Comparison of ENCODE assay signal across 11 cellular contexts in genomic region chr9:127557998-127558546, GRCh38. TPM values are rescaled to one million over a fixed set of nuclear protein-coding genes. Genes with fewer than 3 reads are reported as not detected.
A peak's percentile ranks its signal among the peaks of the same experiment; 100 is the strongest.
DNase-seq lines count a peak whose midpoint lies in the region; ATAC-seq, FAIRE-seq and TF ChIP-seq lines count a peak whose summit lies in the region.
"Had no signal": no experiment of that assay in that cellular context is flagged by ENCODE, and none has a peak within 500 bp of the region (broad histone marks: within the 10 kb centered on the region; RNA-seq: fewer than 3 reads in every experiment).

No MANE protein-coding gene starts in this region.

- peak overlapping the region; percentile 26 to 54 for H3K27ac ChIP-seq in liver (ENCODE audit: low read depth in 1 of 2, low read length in 2 of 2)
- no peak overlapping the region for H3K27ac ChIP-seq in HepG2 (ENCODE audit: extremely low read length, insufficient read depth, low read length)

- ATAC-seq in HepG2 (no peak), HG03565 (IDR thresholded peaks at IDR 0.05; ENCODE audit: unreplicated experiment) (no peak)
- ATAC-seq in naive thymus-derived CD8-positive, alpha-beta T cell: no peak

- no peak overlapping the region for H2AFZ ChIP-seq in HepG2 (ENCODE audit: low read length)

- H3K4me3 Mint-ChIP-seq in chondrocyte (ENCODE audit: unreplicated experiment): no peak overlapping the region
- peak overlapping the region; percentile 19 to 84 (median 76) for H3K4me3 Mint-ChIP-seq in naive thymus-derived CD8-positive, alpha-beta T cell

- POLR2A ChIA-PET in HepG2 (lab: Yijun Ruan, JAX): interaction anchor here (0.6 to 2.6 kb wide), 5 partner anchors 10 to 22 kb away, joined by 3 to 7 read pairs (median 6); no protein-coding TSS in a partner anchor
- POLR2A ChIA-PET in naive thymus-derived CD8-positive, alpha-beta T cell (lab: Charles Lee): interaction anchor here (0.6 to 3.7 kb wide), 5 partner anchors 9 to 1347 kb away, joined by 3 to 24 read pairs (median 5); partner anchors contain the start of genes LRSAM1 and RPL12

- no peaks in the 10 kb centered on the region for H3K27me3 Mint-ChIP-seq in chondrocyte (ENCODE audit: low read depth)
- no peaks in the 10 kb centered on the region for H3K27me3 Mint-ChIP-seq in naive thymus-derived CD8-positive, alpha-beta T cell

- peaks cover 4% of the 10 kb centered on the region for H3K36me3 Mint-ChIP-seq in chondrocyte (ENCODE audit: low read depth)
- peaks cover 0 to 2% (median 0%) of the 10 kb centered on the region in 3 donors for H3K36me3 Mint-ChIP-seq in naive thymus-derived CD8-positive, alpha-beta T cell

- no peak for TF ChIP-seq EP300 in HepG2 (IDR thresholded peaks at IDR 0.05; ENCODE audit: low read depth in 2 of 2, low read length in 2 of 2)
- TF ChIP-seq EP300 in HepG2 (CRISPR knock-in tag; IDR thresholded peaks at IDR 0.05; ENCODE audit: borderline replicate concordance): no peak

- 71% methylated on average over 11 of the region's 11 CpGs for WGBS in liver
- WGBS in HepG2 (ENCODE audit: low lambda C conversion rate): 82% methylated on average over 10 of the region's 11 CpGs

- H3K27ac Mint-ChIP-seq in chondrocyte (ENCODE audit: unreplicated experiment): peak overlapping the region; percentile 90
- peak overlapping the region; percentile 77 to 94 (median 86) for H3K27ac Mint-ChIP-seq in naive thymus-derived CD8-positive, alpha-beta T cell

- no peaks in the 10 kb centered on the region for H3K9me3 ChIP-seq in liver (ENCODE audit: control insufficient read depth in 4 of 4, low read length in 3 of 4)
- H3K9me3 ChIP-seq in HepG2 (ENCODE audit: low read length): no peaks in the 10 kb centered on the region

- CTCF ChIA-PET in HepG2 (lab: Yijun Ruan, JAX; ENCODE audit: low intra/inter-chr PET ratio, low total read pairs): no interaction called here

- H3K9ac ChIP-seq in liver (ENCODE audit: low read depth in 1 of 2, low read length in 2 of 2) (no peak overlapping the region), HepG2 (ENCODE audit: insufficient read depth, low read depth, low read length) (no peak overlapping the region)

- intact Hi-C loops in HepG2 (cut with micrococcal nuclease; ENCODE audit: unreplicated experiment): no loop called here
- intact Hi-C loops in posterior vena cava (cut with DNase I): no loop called here

- TF ChIP-seq CTCF in liver (IDR thresholded peaks at IDR 0.05; ENCODE audit: low read depth, low read length, missing input control) (no peak), HepG2 (CRISPR knock-in tag; IDR thresholded peaks at IDR 0.05) (no peak), chondrocyte (IDR thresholded peaks at IDR 0.05) (no peak)

- H3K4me1 Mint-ChIP-seq in chondrocyte (ENCODE audit: low read depth): peaks cover 88% of the 10 kb centered on the region
- peaks cover 50 to 76% (median 70%) of the 10 kb centered on the region in 4 donors for H3K4me1 Mint-ChIP-seq in naive thymus-derived CD8-positive, alpha-beta T cell

- no peaks in the 10 kb centered on the region for H3K27me3 ChIP-seq in liver (ENCODE audit: control insufficient read depth in 4 of 4, insufficient read depth in 4 of 4, low read length in 3 of 4)
- H3K27me3 ChIP-seq in HepG2 (ENCODE audit: control insufficient read depth in 1 of 2, insufficient read depth in 2 of 2, low read length in 2 of 2): no peaks in the 10 kb centered on the region

- no peak overlapping the region for H3K4me2 ChIP-seq in HepG2 (ENCODE audit: low read depth, low read length)

- no TSS peak for BruUV-seq in HepG2 (replicated peaks; lab: Mats Ljungman, UMichigan)

- peaks cover 0 to 10% (median 2%) of the 10 kb centered on the region in 4 donors for H3K4me1 ChIP-seq in liver (ENCODE audit: control insufficient read depth in 4 of 4, insufficient read depth in 4 of 4, low read length in 3 of 4)
- H3K4me1 ChIP-seq in HepG2 (ENCODE audit: insufficient read depth, low read length): peaks cover 47% of the 10 kb centered on the region

- DNase-seq in HepG2 (ENCODE audit: low spot score) (no peak), chondrocyte (ENCODE audit: low spot score) (no peak), NCI-H128 (lab: John Stamatoyannopoulos, UW; ENCODE audit: unreplicated experiment) (no peak), hypothalamus (lab: John Stamatoyannopoulos, UW) (no peak), posterior vena cava (ENCODE audit: low spot score) (no peak)
- DNase-seq in naive thymus-derived CD8-positive, alpha-beta T cell: no peak
- DNase-seq: DMS53, NCI-H146 had no signal

- TF ChIP-seq RAD21 in liver (IDR thresholded peaks at IDR 0.05): no peak
- no peak for TF ChIP-seq RAD21 in HepG2 (CRISPR knock-in tag; IDR thresholded peaks at IDR 0.05)

- no peak for FAIRE-seq in HepG2 (lab: Jason Lieb, UNC)
- FAIRE-seq: TTC549 had no signal

- peaks cover 31% of the 10 kb centered on the region for H4K20me1 ChIP-seq in HepG2 (ENCODE audit: insufficient read depth, low read length)

- in situ Hi-C loops in HepG2 (cut with HindIII; ENCODE audit: extremely low pct_ligation_motif_present, low pct_unique_long_range_greater_than_20kb): no loop called here

- peaks cover 34% of the 10 kb centered on the region for H3K79me2 ChIP-seq in HepG2 (ENCODE audit: insufficient read depth, low read length)

- no peak for TF ChIP-seq POLR2A in HepG2 (IDR thresholded peaks at IDR 0.05; ENCODE audit: insufficient read depth in 1 of 2, low read depth in 2 of 2, low read length in 2 of 2)

- no peak overlapping the region for H3K4me3 ChIP-seq in liver (ENCODE audit: low read depth in 1 of 3, low read length in 3 of 3)
- H3K4me3 ChIP-seq in HepG2 (replicated peaks in 1 of 3; ENCODE audit: insufficient read depth in 1 of 3, low read depth in 2 of 3, low read length in 3 of 3): no peak overlapping the region

- no peaks in the 10 kb centered on the region for H3K9me3 Mint-ChIP-seq in chondrocyte (ENCODE audit: low read depth)
- no peaks in the 10 kb centered on the region for H3K9me3 Mint-ChIP-seq in naive thymus-derived CD8-positive, alpha-beta T cell

- H3K36me3 ChIP-seq in liver (ENCODE audit: control insufficient read depth in 4 of 4, insufficient read depth in 3 of 4, low read depth in 1 of 4, low read length in 3 of 4) (no peaks in the 10 kb centered on the region), HepG2 (replicated peaks in 1 of 2; ENCODE audit: control insufficient read depth in 1 of 2, insufficient read depth in 2 of 2, low read length in 2 of 2) (peaks cover 20 to 22% of the 10 kb centered on the region in 2 experiments; a peak in 4 of 5 replicates)

TF ChIP-seq in liver, 16 proteins besides CTCF, POLR2A, EP300 and RAD21 (continues in another document):
- TF ChIP-seq JUND (IDR thresholded peaks at IDR 0.05): no peak
- no peak for TF ChIP-seq NR2F2 (IDR thresholded peaks at IDR 0.05)
- no peak for TF ChIP-seq RXRA (IDR thresholded peaks at IDR 0.05)
- TF ChIP-seq HNF4A (conservative IDR thresholded peaks at IDR 0.05): no peak

TF ChIP-seq in HepG2, 621 proteins besides CTCF, POLR2A, EP300 and RAD21 (continues in another document):
- TF ChIP-seq, protein P1, sequence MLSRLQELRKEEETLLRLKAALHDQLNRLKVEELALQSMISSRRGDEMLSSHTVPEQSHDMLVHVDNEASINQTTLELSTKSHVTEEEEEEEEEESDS (CRISPR knock-in tag; IDR thresholded peaks at IDR 0.05; ENCODE audit: borderline replicate concordance): no peak

RNA-seq across cellular contexts. Expression of gene STXBP1, which starts 54.0 kb away (rescaled TPM):
- total RNA-seq in liver (1 to 10 TPM; 1.7 to 4.6 TPM), HepG2 (2016; rRNA removed; fragmentation: Illumina TruSeq; extraction: Trizol) (2.9 and 4.4 TPM in 2 replicates), chondrocyte (40.7 to 45.3 TPM (median 41.6 TPM) in 3 replicates), posterior vena cava (10 to 100 TPM; 69.4 to 80.3 TPM)
- polyA plus RNA-seq in liver (1 to 10 TPM; 2.2 to 2.3 TPM), HepG2 (2011; rRNA removed) (2.9 and 4.1 TPM in 2 replicates)
- 2.6 and 3.0 TPM in 2 replicates for total RNA-seq in HepG2 (2016; cell fraction: cytosol; rRNA removed; fragmentation: Illumina TruSeq; extraction: Trizol; ENCODE audit: low read depth)
- total RNA-seq in HepG2 (2016; cell fraction: insoluble cytoplasmic fraction; rRNA removed; fragmentation: Illumina TruSeq; extraction: Trizol): 2.7 and 5.6 TPM in 2 replicates
- total RNA-seq in HepG2 (2016; cell fraction: membrane; rRNA removed; fragmentation: Illumina TruSeq; extraction: Trizol): 3.8 and 5.2 TPM in 2 replicates
- total RNA-seq in HepG2 (2016; cell fraction: nucleus; rRNA removed; fragmentation: Illumina TruSeq; extraction: Trizol): 2.6 and 3.7 TPM in 2 replicates
- 2.4 and 5.1 TPM in 2 replicates for polyA plus RNA-seq in HepG2 (2011; cell fraction: cytosol; rRNA removed)
- polyA plus RNA-seq in HepG2 (2011; cell fraction: nucleus; rRNA removed): 6.7 and 8.1 TPM in 2 replicates
- 5.9 and 8.8 TPM in 2 replicates for polyA plus RNA-seq in HepG2 (2012)
- 5.5 and 6.6 TPM in 2 replicates for polyA plus RNA-seq in HepG2 (2016; cell fraction: cytosol; fragmentation: Illumina TruSeq; extraction: Trizol; ENCODE audit: low read depth)
- 5.6 and 8.0 TPM in 2 replicates for polyA plus RNA-seq in HepG2 (2016; cell fraction: insoluble cytoplasmic fraction; fragmentation: Illumina TruSeq; extraction: Trizol; ENCODE audit: low read depth)
- polyA plus RNA-seq in HepG2 (2016; cell fraction: membrane; fragmentation: Illumina TruSeq; extraction: Trizol; ENCODE audit: low read depth): 6.0 and 6.1 TPM in 2 replicates
- 8.0 and 9.7 TPM in 2 replicates for polyA plus RNA-seq in HepG2 (2016; cell fraction: nucleus; fragmentation: Illumina TruSeq; extraction: Trizol; ENCODE audit: insufficient read depth, low read depth)
- 3.4 and 23.2 TPM in 2 replicates for polyA minus RNA-seq in HepG2 (2011; rRNA and poly(A)+ RNA removed; ENCODE audit: low replicate concordance)
- polyA minus RNA-seq in HepG2 (2011; cell fraction: cytosol; rRNA and poly(A)+ RNA removed): 4.3 and 8.2 TPM in 2 replicates
- polyA minus RNA-seq in HepG2 (2011; cell fraction: nucleus; rRNA and poly(A)+ RNA removed): 3.6 and 7.6 TPM in 2 replicates
- total RNA-seq in naive thymus-derived CD8-positive, alpha-beta T cell: 10 to 100 TPM; 34.6 to 39.7 TPM
- polyA plus RNA-seq in naive thymus-derived CD8-positive, alpha-beta T cell: 10 to 100 TPM in 1 of 3 donors, 1 to 10 TPM in 2; 3.4 to 10.3 (median 7.5) TPM
